In genomic region chr1:154556422-154556821, GRCh38 we compare ENCODE assay signal across 7 cellular contexts. TPM values are rescaled to one million over a fixed set of nuclear protein-coding genes. Genes with fewer than 3 reads are reported as not detected.
A peak's percentile ranks its signal among the peaks of the same experiment; 100 is the strongest.
DNase-seq lines count a peak whose midpoint lies in the region; ATAC-seq and TF ChIP-seq lines count a peak whose summit lies in the region.
"Had no signal": no experiment of that assay in that cellular context is flagged by ENCODE, and none has a peak within 500 bp of the region (broad histone marks: within the 10 kb centered on the region; RNA-seq: fewer than 3 reads in every experiment).

No MANE protein-coding gene starts in this region.

- POLR2A ChIA-PET in WTC11 (lab: Charles Lee), result no interaction called here

- H3K27ac ChIP-seq in CD4-positive, CD25-positive, alpha-beta regulatory T cell (ENCODE audit: insufficient read depth, low read length, poor library complexity, severe bottlenecking), result peak overlapping the region; percentile 6
- H3K27ac ChIP-seq in right lobe of liver, result peak overlapping the region in 1 of 3 donors; percentile 88

- CTCF ChIA-PET in WTC11 (lab: Charles Lee), result interaction anchor here (0.5 to 2.1 kb wide), 5 partner anchors 10 to 322 kb away, joined by 3 to 7 read pairs (median 4); no protein-coding TSS in a partner anchor

- peak overlapping the region; percentile 91 to 96 (median 96) for H3K4me3 Mint-ChIP-seq in CD4-positive, CD25-positive, alpha-beta regulatory T cell
- H3K4me3 Mint-ChIP-seq in WTC11, result peak overlapping the region; percentile 94

- peaks cover 38% of the 10 kb centered on the region for H3K36me3 Mint-ChIP-seq in CD4-positive, CD25-positive, alpha-beta regulatory T cell
- peaks cover 48% of the 10 kb centered on the region for H3K36me3 Mint-ChIP-seq in WTC11

- no peaks in the 10 kb centered on the region for H3K9me3 Mint-ChIP-seq in CD4-positive, CD25-positive, alpha-beta regulatory T cell
- H3K9me3 Mint-ChIP-seq in WTC11, result no peaks in the 10 kb centered on the region

- intact Hi-C loops in right lobe of liver (cut with DNase I), result loop anchor here in 1 of 2 donors (10.0 kb wide), 1 partner anchor 82 kb away; no protein-coding TSS in a partner anchor

- no peak for TF ChIP-seq CTCF in WTC11 (IDR thresholded peaks at IDR 0.05)
- TF ChIP-seq CTCF in right lobe of liver (IDR thresholded peaks at IDR 0.05), result no peak

- no peak for ATAC-seq in CD4-positive, CD25-positive, alpha-beta regulatory T cell (ENCODE audit: low read depth in 2 of 2)
- ATAC-seq in WTC11 (peak; percentile 32), right lobe of liver (no peak)

- DNase-seq in CD4-positive, CD25-positive, alpha-beta regulatory T cell, result no peak
- peak; percentile 35 for DNase-seq in WTC11 (ENCODE audit: low spot score)
- DNase-seq in right lobe of liver, result no peak
- DNase-seq in central memory CD4-positive, alpha-beta T cell, result no peak
- no peak for DNase-seq in OCI-M2 (lab: John Stamatoyannopoulos, UW; ENCODE audit: unreplicated experiment)
- DNase-seq in NCI-H187 (lab: John Stamatoyannopoulos, UW), result no peak

- H3K4me3 ChIP-seq in CD4-positive, CD25-positive, alpha-beta regulatory T cell (ENCODE audit: low read depth, low read length), result peak overlapping the region; percentile 88
- H3K4me3 ChIP-seq in right lobe of liver, result peak overlapping the region; percentile 81 to 97 (median 95)

- peaks cover 2% of the 10 kb centered on the region for H3K27me3 Mint-ChIP-seq in CD4-positive, CD25-positive, alpha-beta regulatory T cell
- no peaks in the 10 kb centered on the region for H3K27me3 Mint-ChIP-seq in WTC11 (ENCODE audit: low read depth)

- peaks cover 7 to 48% (median 39%) of the 10 kb centered on the region in 4 donors for H3K4me1 Mint-ChIP-seq in CD4-positive, CD25-positive, alpha-beta regulatory T cell
- H3K4me1 Mint-ChIP-seq in WTC11, result peaks cover 28% of the 10 kb centered on the region

- 21% methylated on average over 3 of the region's 4 CpGs for WGBS in right lobe of liver (ENCODE audit: insufficient coverage, low coverage, low lambda C conversion rate, missing lambda C conversion rate)

- H3K4me1 ChIP-seq in CD4-positive, CD25-positive, alpha-beta regulatory T cell (ENCODE audit: control insufficient read depth, insufficient read depth, low read length, poor library complexity, severe bottlenecking), result peaks cover 30% of the 10 kb centered on the region
- H3K4me1 ChIP-seq in right lobe of liver, result peaks cover 0 to 13% (median 3%) of the 10 kb centered on the region in 4 donors

- H3K27ac Mint-ChIP-seq in CD4-positive, CD25-positive, alpha-beta regulatory T cell, result peak overlapping the region; percentile 69 to 90 (median 76)
- H3K27ac Mint-ChIP-seq in WTC11, result peak overlapping the region; percentile 86

- H3K36me3 ChIP-seq in CD4-positive, CD25-positive, alpha-beta regulatory T cell (ENCODE audit: control insufficient read depth, insufficient read depth, low read length), result peaks cover 46% of the 10 kb centered on the region
- peaks cover 8 to 44% (median 35%) of the 10 kb centered on the region in 4 donors for H3K36me3 ChIP-seq in right lobe of liver

- no peaks in the 10 kb centered on the region for H3K9me3 ChIP-seq in CD4-positive, CD25-positive, alpha-beta regulatory T cell (ENCODE audit: control insufficient read depth in 2 of 2, low read length in 2 of 2)
- no peaks in the 10 kb centered on the region for H3K9me3 ChIP-seq in right lobe of liver
- H3K9me3 ChIP-seq: adrenal gland had no signal

- TF ChIP-seq POLR2A in right lobe of liver (IDR thresholded peaks at IDR 0.05), result no peak

- H3K27me3 ChIP-seq in CD4-positive, CD25-positive, alpha-beta regulatory T cell (ENCODE audit: control insufficient read depth, insufficient read depth, low read length), result no peaks in the 10 kb centered on the region
- H3K27me3 ChIP-seq in right lobe of liver, result no peaks in the 10 kb centered on the region
- H3K27me3 ChIP-seq: adrenal gland had no signal

TF ChIP-seq in WTC11, 78 proteins besides CTCF, POLR2A, EP300 and RAD21:
- TF ChIP-seq E2F5 (CRISPR knock-in tag; IDR thresholded peaks at IDR 0.05), result no peak

RNA-seq across cellular contexts. Expression of gene UBE2Q1, which starts 2.0 kb away (rescaled TPM):
- 91.7 TPM for total RNA-seq in CD4-positive, CD25-positive, alpha-beta regulatory T cell
- polyA plus RNA-seq in CD4-positive, CD25-positive, alpha-beta regulatory T cell, result 10 to 100 TPM in 3 of 4 donors, 1 to 10 TPM in 1; 9.5 to 18.5 (median 12.4) TPM
- total RNA-seq in WTC11 (2021), result 60.8 to 62.7 TPM (median 61.6 TPM) in 3 replicates
- total RNA-seq in right lobe of liver, result 10 to 100 TPM; 23.6 to 48.6 (median 33.1) TPM

RNA-seq across cellular contexts. Expression of gene CHRNB2, which starts 11.2 kb away (rescaled TPM):
- total RNA-seq in CD4-positive, CD25-positive, alpha-beta regulatory T cell, result not detected
- polyA plus RNA-seq in CD4-positive, CD25-positive, alpha-beta regulatory T cell, result not detected
- 1.6 to 1.7 TPM (median 1.7 TPM) in 3 replicates for total RNA-seq in WTC11 (2021)
- total RNA-seq in right lobe of liver, result under 1 TPM in 1 of 6 experiments, not detected in 5; 0.07 TPM

RNA-seq across cellular contexts. Expression of gene ADAR, which starts 51.6 kb away (rescaled TPM):
- 264 TPM for total RNA-seq in CD4-positive, CD25-positive, alpha-beta regulatory T cell
- 100 to 1,000 TPM in 3 of 4 donors, 10 to 100 TPM in 1; 94.6 to 118 (median 108) TPM for polyA plus RNA-seq in CD4-positive, CD25-positive, alpha-beta regulatory T cell
- total RNA-seq in WTC11 (2021), result 208 to 221 TPM (median 215 TPM) in 3 replicates
- total RNA-seq in right lobe of liver, result 100 to 1,000 TPM in 1 of 6 experiments, 10 to 100 TPM in 5; 69.9 to 105 (median 78.7) TPM

RNA-seq across cellular contexts. Expression of gene SHE, which starts 54.2 kb away (rescaled TPM):
- total RNA-seq in CD4-positive, CD25-positive, alpha-beta regulatory T cell, result not detected
- polyA plus RNA-seq in CD4-positive, CD25-positive, alpha-beta regulatory T cell, result not detected
- total RNA-seq in WTC11 (2021), result 0.73 to 1.1 TPM (median 0.79 TPM) in 3 replicates
- 1 to 10 TPM; 4.0 to 5.6 (median 4.7) TPM for total RNA-seq in right lobe of liver

RNA-seq across cellular contexts. Expression of gene TDRD10, which starts 54.4 kb away (rescaled TPM):
- not detected for total RNA-seq in CD4-positive, CD25-positive, alpha-beta regulatory T cell
- polyA plus RNA-seq in CD4-positive, CD25-positive, alpha-beta regulatory T cell, result not detected
- total RNA-seq in WTC11 (2021) (0.09 to 0.46 TPM (median 0.25 TPM) in 3 replicates), right lobe of liver (1 to 10 TPM in 5 of 6 experiments, under 1 TPM in 1; 0.92 to 2.2 (median 1.4) TPM)
